In genomic region chr22:29580200-29580810, GRCh38 we compare ENCODE assay signal across 8 cellular contexts. TPM values are rescaled to one million over a fixed set of nuclear protein-coding genes. Genes with fewer than 3 reads are reported as not detected.
DNase-seq lines count a peak whose midpoint lies in the region; ATAC-seq and TF ChIP-seq lines count a peak whose summit lies in the region.

No MANE protein-coding gene starts in this region.

- ATAC-seq in right lobe of liver (peak; percentile 63 to 87 (median 80)), HG02623 (IDR thresholded peaks at IDR 0.05; ENCODE audit: unreplicated experiment) (no peak), GM19324 (IDR thresholded peaks at IDR 0.05; ENCODE audit: low FRiP score, unreplicated experiment) (no peak), GM21423 (IDR thresholded peaks at IDR 0.05; ENCODE audit: unreplicated experiment) (no peak)

- peak overlapping the region; percentile 71; the same call in 1 of the 2 replicates for H3K9ac ChIP-seq in KMS-11

- peak; percentile 70 for DNase-seq in GM13977 (ENCODE audit: low spot score)
- no peak for DNase-seq in breast epithelium (ENCODE audit: low spot score in 2 of 2)
- DNase-seq in right lobe of liver = peak; percentile 75 to 93 (median 89)
- no peak for DNase-seq in thyroid gland

- 7% methylated on average over 4 of the region's 8 CpGs for WGBS in right lobe of liver (ENCODE audit: insufficient coverage, low coverage, low lambda C conversion rate, missing lambda C conversion rate)
- 41% methylated on average over 8 of the region's 8 CpGs for WGBS in thyroid gland, 2 donors

- H3K27me3 ChIP-seq in KMS-11 (ENCODE audit: insufficient read depth, low read depth) (no peaks in the 10 kb centered on the region), breast epithelium (no peaks in the 10 kb centered on the region), right lobe of liver (no peaks in the 10 kb centered on the region), thyroid gland (no peaks in the 10 kb centered on the region)

- H3K9me3 ChIP-seq in breast epithelium = no peaks in the 10 kb centered on the region
- H3K9me3 ChIP-seq in right lobe of liver = no peaks in the 10 kb centered on the region
- no peaks in the 10 kb centered on the region for H3K9me3 ChIP-seq in thyroid gland

- H3K27ac ChIP-seq in KMS-11 (peak overlapping the region; percentile 43; the same call in 1 of the 2 replicates), breast epithelium (peak overlapping the region; percentile 69 to 89), right lobe of liver (peak overlapping the region; percentile 17 to 79 (median 61)), thyroid gland (peak overlapping the region in 2 of 3 donors; percentile 32 to 62)

- TF ChIP-seq POLR2A in breast epithelium (IDR thresholded peaks at IDR 0.05) = no peak
- peak; percentile 78 for TF ChIP-seq POLR2A in right lobe of liver (IDR thresholded peaks at IDR 0.05)
- no peak for TF ChIP-seq POLR2A in thyroid gland (IDR thresholded peaks at IDR 0.05)

- peak overlapping the region; percentile 81 for H2AFZ ChIP-seq in KMS-11 (ENCODE audit: low read depth)

- TF ChIP-seq CTCF in GM13977 (IDR thresholded peaks at IDR 0.05; ENCODE audit: extremely low read depth, insufficient read depth, missing control alignments) = no peak
- TF ChIP-seq CTCF in KMS-11 (conservative IDR thresholded peaks at IDR 0.05; ENCODE audit: low read depth, low read length) = no peak
- TF ChIP-seq CTCF in breast epithelium (IDR thresholded peaks at IDR 0.05) = no peak
- no peak for TF ChIP-seq CTCF in right lobe of liver (IDR thresholded peaks at IDR 0.05)
- TF ChIP-seq CTCF in thyroid gland (IDR thresholded peaks at IDR 0.05) = no peak

- in situ Hi-C loops in GM13977 (cut with MboI; ENCODE audit: low pct_unique_long_range_greater_than_20kb, low sequenced_read_pairs, unreplicated experiment) = no loop called here

- H3K36me3 ChIP-seq in KMS-11 (ENCODE audit: insufficient read depth) (no peaks in the 10 kb centered on the region), breast epithelium (no peaks in the 10 kb centered on the region), right lobe of liver (no peaks in the 10 kb centered on the region), thyroid gland (no peaks in the 10 kb centered on the region)

- H3K4me3 ChIP-seq in KMS-11 (IDR thresholded peaks at IDR 0.05; ENCODE audit: insufficient read depth, low read depth, low read length) (no peak overlapping the region), breast epithelium (peak overlapping the region; percentile 65 to 88 (median 70)), right lobe of liver (peak overlapping the region; percentile 52 to 75 (median 67)), thyroid gland (replicated peaks in 1 of 3) (peak overlapping the region in 1 of 3 donors; percentile 61)

- intact Hi-C loops in breast epithelium (cut with DNase I; ENCODE audit: low total_unique reads) = no loop called here
- intact Hi-C loops in right lobe of liver (cut with DNase I) = no loop called here
- intact Hi-C loops in thyroid gland (cut with DNase I) = no loop called here

- peaks cover 10% of the 10 kb centered on the region for H3K4me1 ChIP-seq in KMS-11 (ENCODE audit: low read depth, poor library complexity, severe bottlenecking)
- H3K4me1 ChIP-seq in breast epithelium = no peaks in the 10 kb centered on the region
- peaks cover 0 to 14% (median 3%) of the 10 kb centered on the region in 4 donors for H3K4me1 ChIP-seq in right lobe of liver
- H3K4me1 ChIP-seq in thyroid gland = peaks cover 0 to 10% of the 10 kb centered on the region in 2 donors

- H4K20me1 ChIP-seq in KMS-11 (ENCODE audit: insufficient read depth) = no peaks in the 10 kb centered on the region

- 0 out of 2 replicates have a peak, but pooled peaks cover 8% of the 10 kb centered on the region for H3K79me2 ChIP-seq in KMS-11 (ENCODE audit: insufficient read depth, low read depth)

- H3K4me2 ChIP-seq in KMS-11 = peak overlapping the region; percentile 98

RNA-seq across cellular contexts. Expression of gene NIPSNAP1, which starts 0.6 kb away (rescaled TPM):
- total RNA-seq in breast epithelium (10 to 100 TPM in 2 of 3 donors, 1 to 10 TPM in 1; 7.4 to 29.3 (median 28.5) TPM), right lobe of liver (100 to 1,000 TPM in 5 of 6 experiments, 10 to 100 TPM in 1; 94.5 to 149 (median 141) TPM), thyroid gland (10 to 100 TPM; 24.2 to 55.4 (median 39.6) TPM)

RNA-seq across cellular contexts. Expression of gene NF2, which starts 23.1 kb away (rescaled TPM):
- total RNA-seq in breast epithelium = 10 to 100 TPM; 21.1 to 36.1 (median 31.8) TPM
- 10 to 100 TPM in 5 of 6 experiments, 1 to 10 TPM in 1; 9.6 to 24.8 (median 14.0) TPM for total RNA-seq in right lobe of liver
- 10 to 100 TPM; 37.5 to 65.5 (median 51.6) TPM for total RNA-seq in thyroid gland

RNA-seq across cellular contexts. Expression of gene THOC5, which starts 26.7 kb away (rescaled TPM):
- total RNA-seq in breast epithelium (10 to 100 TPM; 33.2 to 55.4 (median 48.0) TPM), right lobe of liver (10 to 100 TPM; 11.9 to 17.4 (median 14.1) TPM), thyroid gland (10 to 100 TPM; 23.9 to 46.6 (median 30.3) TPM)

Comparison
In these comparisons a context has a peak if more than half of its experiments do, and no peak if none do; other contexts are left out.
1. DNase-seq: peak in GM13977 (single experiment) and right lobe of liver (3 of 3); none in breast epithelium (0 of 2) and thyroid gland (0 of 2).
2. ATAC-seq: peak in right lobe of liver (4 of 4); none in HG02623 (single experiment), GM19324 (single experiment) and GM21423 (single experiment).
3. Peak in every context shown above with its lines, with median percentiles within 50 percentile points of each other: H3K27ac ChIP-seq.